Comparison of ENCODE assay signal across 22 cellular contexts in the genomic region with DNA sequence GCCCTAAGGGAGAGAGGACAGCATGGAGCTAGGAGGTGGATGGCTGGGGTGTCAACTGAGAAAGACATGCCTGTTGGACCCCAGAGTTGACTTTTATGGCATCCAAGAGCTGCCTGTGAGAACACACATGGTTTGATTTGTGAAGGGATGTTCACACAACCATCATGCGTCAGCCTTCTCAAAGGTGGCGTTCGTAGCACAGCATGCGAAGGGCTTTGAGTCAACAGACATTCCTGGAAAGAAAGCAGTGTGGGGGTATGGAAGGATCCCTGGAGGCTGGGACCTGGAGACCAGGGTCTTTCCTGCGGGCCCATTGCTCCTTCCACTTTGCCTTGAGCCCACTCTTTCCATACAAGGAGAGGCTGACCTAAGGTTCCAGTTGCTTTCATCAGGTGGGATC. TPM values are rescaled to one million over a fixed set of nuclear protein-coding genes. Genes with fewer than 3 reads are reported as not detected.
"Had no signal": no experiment of that assay in that cellular context is flagged by ENCODE, and none has a peak within 500 bp of the region (broad histone marks: within the 10 kb centered on the region; RNA-seq: fewer than 3 reads in every experiment).

No MANE protein-coding gene starts in this region.

- H3K27ac ChIP-seq: brain microvascular endothelial cell, pancreas, SJSA1, suprapubic skin, transverse colon, uterus, VCaP had no signal

- DNase-seq: activated CD4-positive, CD25-positive, alpha-beta regulatory T cell treated with anti-CD3 and anti-CD28 coated beads, Interleukin-2, amount 50 U/mL, for 72 hours; activated CD8-positive, alpha-beta memory T cell treated with anti-CD3 and anti-CD28 coated beads, Interleukin-2, amount 50 U/mL, for 4 hours; activated naive CD4-positive, alpha-beta T cell treated with anti-CD3 and anti-CD28 coated beads, Interleukin-2, amount 50 U/mL, for 16 hours; brain microvascular endothelial cell; cortex of kidney; erythroblast; foreskin melanocyte; glutamatergic neuron; left ventricle myocardium superior; pancreas; T-helper 17 cell; transverse colon had no signal

- H3K27ac Mint-ChIP-seq: stimulated activated naive CD8-positive, alpha-beta T cell treated with anti-CD3 and anti-CD28 coated beads, Interleukin-15, Interleukin-2, amounts not matched to agents 100 ng/mL and 50 ng/mL, for 24 hours; T-helper 17 cell had no signal

- H3K36me3 Mint-ChIP-seq: activated CD4-positive, alpha-beta memory T cell treated with anti-CD3 and anti-CD28 coated beads for 36 hours had no signal

- H3K4me1 Mint-ChIP-seq: central memory CD8-positive, alpha-beta T cell had no signal

- H3K36me3 ChIP-seq: brain microvascular endothelial cell, pancreas, SJSA1, suprapubic skin, transverse colon, uterus had no signal

- H3K4me1 ChIP-seq: pancreas, SJSA1, uterus had no signal

- ATAC-seq: pancreas, T-helper 17 cell had no signal

- H3K9me3 ChIP-seq: pancreas had no signal

- H3K4me3 Mint-ChIP-seq: activated CD4-positive, alpha-beta memory T cell treated with anti-CD3 and anti-CD28 coated beads for 36 hours; central memory CD8-positive, alpha-beta T cell; stimulated activated naive CD8-positive, alpha-beta T cell treated with anti-CD3 and anti-CD28 coated beads, Interleukin-15, Interleukin-2, amounts not matched to agents 100 ng/mL and 50 ng/mL, for 24 hours; T-helper 17 cell had no signal

- H3K4me3 ChIP-seq: pancreas, SJSA1, suprapubic skin, transverse colon, uterus had no signal

RNA-seq across cellular contexts. Expression of a gene that starts 6.4 kb away (rescaled TPM):
- total RNA-seq: activated CD4-positive, alpha-beta memory T cell treated with anti-CD3 and anti-CD28 coated beads for 36 hours; aorta; kidney epithelial cell; left ventricle myocardium superior; mononuclear cell; pancreas; SJSA1; T-helper 17 cell; transverse colon; uterus had no signal
